In the genomic region with DNA sequence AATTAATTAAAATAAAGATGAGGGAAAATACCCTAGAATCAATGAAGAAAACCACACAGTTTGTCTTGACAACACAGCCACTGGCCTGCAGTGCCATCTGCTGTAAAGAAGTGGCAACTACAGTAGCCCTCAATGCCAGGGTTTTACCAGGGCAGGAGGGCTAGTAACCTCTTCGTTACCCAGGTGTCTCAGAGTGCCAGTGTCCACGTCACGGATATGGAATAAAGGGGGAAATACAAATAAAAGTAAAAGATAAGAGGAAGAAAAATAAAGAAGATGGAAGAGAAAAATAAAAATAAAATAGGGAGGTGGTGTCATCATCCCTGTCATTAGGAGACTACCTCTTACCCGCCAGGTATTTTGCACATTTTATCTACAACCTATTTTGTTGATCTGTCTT, we compare ENCODE assay signal across 9 cellular contexts. TPM values are rescaled to one million over a fixed set of nuclear protein-coding genes. Genes with fewer than 3 reads are reported as not detected.
A peak's percentile ranks its signal among the peaks of the same experiment; 100 is the strongest.
DNase-seq lines count a peak whose midpoint lies in the region; ATAC-seq and TF ChIP-seq lines count a peak whose summit lies in the region.
"Had no signal": no experiment of that assay in that cellular context is flagged by ENCODE, and none has a peak within 500 bp of the region (broad histone marks: within the 10 kb centered on the region; RNA-seq: fewer than 3 reads in every experiment).

No MANE protein-coding gene starts in this region.

- peak; percentile 97 for TF ChIP-seq CTCF in lower lobe of right lung (IDR thresholded peaks at IDR 0.05)

- peaks cover 4% of the 10 kb centered on the region for H3K27me3 Mint-ChIP-seq in activated CD4-positive, alpha-beta T cell treated with anti-CD3 and anti-CD28 coated beads for 36 hours
- H3K27me3 Mint-ChIP-seq: dendritic cell treated with granulocyte-macrophage colony-stimulating factor and Interleukin-4, amounts not matched to agents 40 ng/mL and 50 ng/mL, for 4 days had no signal

- H3K4me1 ChIP-seq in lower lobe of right lung = peaks cover 15% of the 10 kb centered on the region

- peak; percentile 68 for ATAC-seq in activated CD4-positive, alpha-beta T cell treated with anti-CD3 and anti-CD28 coated beads for 36 hours
- peak; percentile 57 to 75 for ATAC-seq in lower lobe of right lung

- POLR2A ChIA-PET in activated CD4-positive, alpha-beta T cell treated with anti-CD3 and anti-CD28 coated beads for 36 hours (lab: Charles Lee) = no interaction called here

- H3K36me3 ChIP-seq in H7 (replicated peaks; ENCODE audit: control insufficient read depth, insufficient read depth, low read length) (no peaks in the 10 kb centered on the region), lower lobe of right lung (no peaks in the 10 kb centered on the region)

- H3K27me3 ChIP-seq in H7 (ENCODE audit: control insufficient read depth, insufficient read depth, low read length) (peaks cover under 1% of the 10 kb centered on the region; the same call in 1 of the 2 replicates), lower lobe of right lung (ENCODE audit: low read depth) (no peaks in the 10 kb centered on the region)

- intact Hi-C loops in activated CD4-positive, alpha-beta T cell treated with anti-CD3 and anti-CD28 coated beads for 36 hours (cut with DNase I, micrococcal nuclease) = loop anchor here (1.0 to 10.0 kb wide), 6 partner anchors 281 to 769 kb away; no protein-coding TSS in a partner anchor
- intact Hi-C loops in lower lobe of right lung (cut with DNase I) = no loop called here

- no peak overlapping the region for H3K27ac Mint-ChIP-seq in activated CD4-positive, alpha-beta T cell treated with anti-CD3 and anti-CD28 coated beads for 36 hours
- H3K27ac Mint-ChIP-seq: dendritic cell treated with granulocyte-macrophage colony-stimulating factor and Interleukin-4, amounts not matched to agents 40 ng/mL and 50 ng/mL, for 4 days had no signal

- H3K36me3 Mint-ChIP-seq in activated CD4-positive, alpha-beta T cell treated with anti-CD3 and anti-CD28 coated beads for 36 hours (ENCODE audit: low read depth) = no peaks in the 10 kb centered on the region

- no peak overlapping the region for H3K4me3 Mint-ChIP-seq in activated CD4-positive, alpha-beta T cell treated with anti-CD3 and anti-CD28 coated beads for 36 hours
- H3K4me3 Mint-ChIP-seq: dendritic cell treated with granulocyte-macrophage colony-stimulating factor and Interleukin-4, amounts not matched to agents 40 ng/mL and 50 ng/mL, for 4 days had no signal

- no peak overlapping the region for H3K27ac ChIP-seq in lower lobe of right lung

- no peak overlapping the region for H3K4me3 ChIP-seq in H7 (ENCODE audit: insufficient read depth, low read depth, low read length)
- H3K4me3 ChIP-seq in lower lobe of right lung = no peak overlapping the region

- CTCF ChIA-PET in activated CD4-positive, alpha-beta T cell treated with anti-CD3 and anti-CD28 coated beads for 36 hours (lab: Charles Lee) = interaction anchor here (0.7 to 6.7 kb wide), 15 partner anchors 7 to 780 kb away, joined by 3 to 58 read pairs (median 4); no protein-coding TSS in a partner anchor

- no peaks in the 10 kb centered on the region for H3K9me3 Mint-ChIP-seq in activated CD4-positive, alpha-beta T cell treated with anti-CD3 and anti-CD28 coated beads for 36 hours (ENCODE audit: low read depth)
- H3K9me3 Mint-ChIP-seq: dendritic cell treated with granulocyte-macrophage colony-stimulating factor and Interleukin-4, amounts not matched to agents 40 ng/mL and 50 ng/mL, for 4 days had no signal

- H3K9me3 ChIP-seq in lower lobe of right lung = no peaks in the 10 kb centered on the region

- H3K4me1 Mint-ChIP-seq in activated CD4-positive, alpha-beta T cell treated with anti-CD3 and anti-CD28 coated beads for 36 hours = peaks cover 13% of the 10 kb centered on the region

- DNase-seq in ELF-1 (ENCODE audit: low read depth, low spot score) (peak; percentile 56), H7 (peak; percentile 57), NCI-H2171 (lab: John Stamatoyannopoulos, UW) (peak; percentile 28), dermis blood vessel endothelial cell (peak; percentile 81), lower lobe of right lung (peak; percentile 61), COLO829 (ENCODE audit: low spot score) (no peak)
- DNase-seq in activated CD4-positive, alpha-beta T cell treated with anti-CD3 and anti-CD28 coated beads for 36 hours = peak; percentile 70
- DNase-seq in stimulated activated CD8-positive, alpha-beta memory T cell treated with anti-CD3 and anti-CD28 coated beads, Interleukin-4, amount 100 ng/mL, for 24 hours (ENCODE audit: low read depth) = peak; percentile 19

RNA-seq across cellular contexts. Expression of gene SLC44A3, which starts 14.2 kb away (rescaled TPM):
- total RNA-seq in H7 (2014; rRNA removed; shearing (Covaris generic)) = 0.83 and 1.5 TPM in 2 replicates
- total RNA-seq in activated CD4-positive, alpha-beta T cell treated with anti-CD3 and anti-CD28 coated beads for 36 hours = not detected
- total RNA-seq in dermis blood vessel endothelial cell = 2.9 and 3.0 TPM in 2 replicates
- total RNA-seq in lower lobe of right lung = 19.3 TPM
